ENCODE assay signal across 8 cellular contexts in the genomic region with DNA sequence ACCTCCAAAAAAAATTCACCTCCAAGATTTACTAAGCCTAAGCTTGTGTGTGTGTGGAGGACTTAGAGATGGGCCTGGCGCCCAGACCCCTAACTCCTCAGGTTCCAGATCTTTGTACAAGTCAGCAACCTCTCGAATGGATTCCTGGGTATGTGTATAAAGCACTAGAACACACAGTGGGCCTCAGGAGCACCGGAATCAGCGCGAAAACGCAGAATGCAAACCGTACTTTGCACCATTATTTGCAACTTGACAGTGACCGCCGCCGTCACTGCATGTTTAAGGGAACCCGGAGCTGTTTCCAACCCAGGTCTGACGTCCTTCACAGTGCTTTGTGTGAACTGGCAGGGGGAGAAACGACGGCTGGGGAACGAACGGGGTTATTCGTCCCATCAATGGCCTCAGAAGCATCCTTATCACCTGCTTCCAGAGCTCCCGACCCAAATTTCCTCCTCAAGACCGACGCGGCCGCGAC. TPM values are rescaled to one million over a fixed set of nuclear protein-coding genes. Genes with fewer than 3 reads are reported as not detected.
DNase-seq lines count a peak whose midpoint lies in the region; ATAC-seq and TF ChIP-seq lines count a peak whose summit lies in the region.

No MANE protein-coding gene starts in this region.

- peaks cover 50 to 89% (median 80%) of the 10 kb centered on the region in 3 donors for H3K36me3 Mint-ChIP-seq in naive thymus-derived CD8-positive, alpha-beta T cell

- DNase-seq in A673 (ENCODE audit: low spot score) (peak; percentile 50), RWPE1 (ENCODE audit: low spot score) (peak; percentile 5), activated gamma-delta T cell (lab: John Stamatoyannopoulos, UW) (no peak), SW 1271 (lab: John Stamatoyannopoulos, UW) (no peak)
- DNase-seq in naive thymus-derived CD8-positive, alpha-beta T cell: peak in 5 of 10 donors; percentile 6 to 51 (median 20)

- peaks cover 12 to 35% (median 33%) of the 10 kb centered on the region in 4 donors for H3K4me1 Mint-ChIP-seq in naive thymus-derived CD8-positive, alpha-beta T cell

- H3K9ac ChIP-seq in endocrine pancreas (ENCODE audit: control insufficient read depth, insufficient read depth, low read length): peak overlapping the region; percentile 79

- peak overlapping the region; percentile 89 for H3K4me3 ChIP-seq in A673 (ENCODE audit: low read depth, low read length, poor library complexity, severe bottlenecking)
- H3K4me3 ChIP-seq in endocrine pancreas (ENCODE audit: control insufficient read depth, insufficient read depth, low read length): peak overlapping the region; percentile 41

- TSS peak; percentile 50 for BruUV-seq in A673 (replicated peaks; lab: Mats Ljungman, UMichigan)

- H3K4me3 Mint-ChIP-seq in naive thymus-derived CD8-positive, alpha-beta T cell: peak overlapping the region; percentile 76 to 91 (median 86)

- H3K36me3 ChIP-seq in A673 (ENCODE audit: insufficient read depth, low read length, poor library complexity, severe bottlenecking) (peaks cover 67% of the 10 kb centered on the region), endocrine pancreas (ENCODE audit: control insufficient read depth, insufficient read depth, low read length) (peaks cover 43% of the 10 kb centered on the region)

- H3K4me1 ChIP-seq in A673 (ENCODE audit: insufficient read depth, low read length, poor library complexity, severe bottlenecking): peaks cover 3% of the 10 kb centered on the region
- no peaks in the 10 kb centered on the region for H3K4me1 ChIP-seq in endocrine pancreas (ENCODE audit: control insufficient read depth, insufficient read depth, low read length)

- H3K27ac ChIP-seq in A673 (ENCODE audit: low read depth, low read length, poor library complexity, severe bottlenecking) (peak overlapping the region; percentile 95), RWPE1 (peak overlapping the region; percentile 82)

- TF ChIP-seq CTCF in A673 (conservative IDR thresholded peaks at IDR 0.05; ENCODE audit: low read depth, low read length) (no peak), RWPE1 (conservative IDR thresholded peaks at IDR 0.05; ENCODE audit: low read depth) (no peak)

- peak overlapping the region; percentile 87 to 95 (median 94) for H3K27ac Mint-ChIP-seq in naive thymus-derived CD8-positive, alpha-beta T cell

- POLR2A ChIA-PET in A673 (lab: Charles Lee; ENCODE audit: low non-redundant PET): interaction anchor here (0.6 kb wide), 1 partner anchor 57 kb away, joined by 4 read pairs; the partner anchor contains the start of gene ZNF135
- POLR2A ChIA-PET in RWPE1 (lab: Yijun Ruan, JAX; ENCODE audit: low non-redundant PET): no interaction called here
- POLR2A ChIA-PET in naive thymus-derived CD8-positive, alpha-beta T cell (lab: Charles Lee): interaction anchor here (0.6 to 2.9 kb wide), 28 partner anchors 9 to 831 kb away, joined by 3 to 25 read pairs (median 5); partner anchors contain the start of genes MZF1, ZNF132, ZNF134 and ZNF135

- H3K27me3 ChIP-seq in A673 (replicated peaks; ENCODE audit: insufficient read depth, low read depth, low read length, poor library complexity) (no peaks in the 10 kb centered on the region), endocrine pancreas (ENCODE audit: control insufficient read depth, insufficient read depth, low read length) (no peaks in the 10 kb centered on the region)

- peak; percentile 14 for ATAC-seq in GM19035 (IDR thresholded peaks at IDR 0.05; ENCODE audit: unreplicated experiment)
- peak; percentile 25 to 42 for ATAC-seq in naive thymus-derived CD8-positive, alpha-beta T cell
- ATAC-seq in GM21367 (IDR thresholded peaks at IDR 0.05; ENCODE audit: unreplicated experiment): no peak

- H3K9me3 ChIP-seq in A673 (ENCODE audit: low read depth, low read length, poor library complexity, severe bottlenecking) (peaks cover 60% of the 10 kb centered on the region), endocrine pancreas (ENCODE audit: control insufficient read depth, low read length) (peaks cover 5% of the 10 kb centered on the region)

- CTCF ChIA-PET in A673 (lab: Charles Lee) (no interaction called here), RWPE1 (lab: Yijun Ruan, JAX) (interaction anchor here (0.6 kb wide), 1 partner anchor 215 kb away, joined by 4 read pairs; no protein-coding TSS in a partner anchor)

- H3K9me3 Mint-ChIP-seq in naive thymus-derived CD8-positive, alpha-beta T cell: peaks cover 4 to 80% (median 38%) of the 10 kb centered on the region in 9 donors

- intact Hi-C loops in A673 (cut with micrococcal nuclease; ENCODE audit: unreplicated experiment): no loop called here

- H3K27me3 Mint-ChIP-seq in naive thymus-derived CD8-positive, alpha-beta T cell: no peaks in the 10 kb centered on the region

RNA-seq across cellular contexts. Expression of gene ZNF606, which starts 0.7 kb away (rescaled TPM):
- 16.7 and 17.8 TPM in 2 replicates for total RNA-seq in A673 (2021)
- total RNA-seq in naive thymus-derived CD8-positive, alpha-beta T cell: 10 to 100 TPM; 52.6 to 53.2 TPM
- polyA plus RNA-seq in naive thymus-derived CD8-positive, alpha-beta T cell: 1 to 10 TPM; 2.1 to 6.5 (median 6.0) TPM

RNA-seq across cellular contexts. Expression of gene C19orf18, which starts 27.6 kb away (rescaled TPM):
- total RNA-seq in A673 (2021): 0.43 TPM in 1 of 2 replicates, not detected in the other
- 1 to 10 TPM; 2.2 to 2.9 TPM for total RNA-seq in naive thymus-derived CD8-positive, alpha-beta T cell
- polyA plus RNA-seq in naive thymus-derived CD8-positive, alpha-beta T cell: under 1 TPM in 1 of 3 donors, not detected in 2; 0.24 TPM

RNA-seq across cellular contexts. Expression of gene ZSCAN1, which starts 31.9 kb away (rescaled TPM):
- 1.4 and 2.8 TPM in 2 replicates for total RNA-seq in A673 (2021)
- not detected for total RNA-seq in naive thymus-derived CD8-positive, alpha-beta T cell
- polyA plus RNA-seq in naive thymus-derived CD8-positive, alpha-beta T cell: not detected

RNA-seq across cellular contexts. Expression of gene ZNF256, which starts 54.4 kb away (rescaled TPM):
- 9.5 and 11.0 TPM in 2 replicates for total RNA-seq in A673 (2021)
- 10 to 100 TPM; 21.8 to 22.8 TPM for total RNA-seq in naive thymus-derived CD8-positive, alpha-beta T cell
- 1 to 10 TPM; 4.5 to 6.2 (median 4.9) TPM for polyA plus RNA-seq in naive thymus-derived CD8-positive, alpha-beta T cell

RNA-seq across cellular contexts. Expression of gene ZNF135, which starts 57.1 kb away (rescaled TPM):
- 7.0 and 8.2 TPM in 2 replicates for total RNA-seq in A673 (2021)
- total RNA-seq in naive thymus-derived CD8-positive, alpha-beta T cell: 10 to 100 TPM; 13.3 to 15.4 TPM
- 1 to 10 TPM in 2 of 3 donors, under 1 TPM in 1; 0.79 to 4.3 (median 3.8) TPM for polyA plus RNA-seq in naive thymus-derived CD8-positive, alpha-beta T cell

Comparison
In these comparisons a context has a peak if more than half of its experiments do, and no peak if none do; other contexts are left out.
1. DNase-seq: peak in A673 (single experiment) and RWPE1 (single experiment); none in activated gamma-delta T cell (single experiment) and SW 1271 (0 of 2).